8 cellular contexts compared by ENCODE assay signal in the genomic region with DNA sequence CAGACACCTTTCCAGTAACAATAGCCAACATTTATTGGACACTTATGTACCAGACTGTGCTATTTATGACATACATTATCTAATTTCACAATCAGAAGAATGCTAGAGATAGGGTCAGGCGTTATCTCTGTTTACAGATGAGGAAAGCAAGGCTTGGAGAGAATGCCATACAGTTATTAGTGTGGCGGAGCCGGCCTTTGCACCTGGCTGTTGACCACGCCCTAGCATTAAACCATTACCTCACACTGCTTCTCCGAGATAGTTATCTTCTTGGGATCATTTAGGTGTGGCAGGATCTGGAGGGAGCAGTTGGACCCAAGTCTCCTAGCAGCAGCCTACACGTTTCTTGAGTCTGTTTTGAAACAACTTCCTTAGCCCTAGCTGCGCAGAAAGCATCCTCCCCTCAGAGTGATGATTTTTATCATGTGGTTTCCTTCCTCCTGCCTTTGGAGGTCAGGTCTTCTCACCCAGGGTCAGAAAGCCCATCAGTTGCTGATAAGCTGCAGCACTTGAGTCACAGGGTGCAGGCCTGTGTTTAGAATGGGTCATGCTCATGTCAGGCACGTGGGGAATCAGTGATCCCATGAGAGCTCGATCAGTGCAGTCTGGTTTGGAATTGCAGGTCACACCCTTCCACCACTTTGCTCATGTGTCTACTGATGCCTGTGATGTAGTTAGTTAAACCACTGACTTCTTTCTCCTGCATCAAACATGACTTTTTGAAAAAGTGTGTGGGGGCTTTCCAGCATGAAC.
DNase-seq lines count a peak whose midpoint lies in the region; ATAC-seq and TF ChIP-seq lines count a peak whose summit lies in the region.

No MANE protein-coding gene starts in this region.

- H3K27me3 ChIP-seq in ascending aorta (no peaks in the 10 kb centered on the region), mesenchymal stem cell (ENCODE audit: control insufficient read depth in 1 of 2, insufficient read depth in 1 of 2, low read length in 2 of 2) (no peaks in the 10 kb centered on the region), H9 (ENCODE audit: insufficient read depth, low read length) (no peaks in the 10 kb centered on the region)

- TF ChIP-seq CTCF in ascending aorta (IDR thresholded peaks at IDR 0.05), result no peak
- no peak for TF ChIP-seq CTCF in H9 (conservative IDR thresholded peaks at IDR 0.05)

- H3K79me1 ChIP-seq in mesenchymal stem cell (replicated peaks; ENCODE audit: low read length, poor library complexity, severe bottlenecking), result no peaks in the 10 kb centered on the region
- peaks cover 14% of the 10 kb centered on the region for H3K79me1 ChIP-seq in H9 (ENCODE audit: insufficient read depth, low read depth, low read length, poor library complexity, severe bottlenecking)

- H4K20me1 ChIP-seq in H9 (ENCODE audit: control insufficient read depth, insufficient read depth, insufficient read length), result peaks cover 4% of the 10 kb centered on the region

- H3K9me3 Mint-ChIP-seq in H9, result peaks cover 2 to 7% of the 10 kb centered on the region in 2 experiments; a peak in 4 of 5 replicates

- no peak overlapping the region for H3K4me3 Mint-ChIP-seq in H9

- no peak overlapping the region for H3T11ph ChIP-seq in H9 (ENCODE audit: low read length)

- H3K27ac ChIP-seq in ascending aorta (peak overlapping the region; percentile 75 to 84), mesenchymal stem cell (ENCODE audit: low read length, poor library complexity, severe bottlenecking) (peak overlapping the region; percentile 100), H9 (ENCODE audit: insufficient read length, low read depth, low read length) (no peak overlapping the region)

- no peak overlapping the region for H3K4me2 ChIP-seq in mesenchymal stem cell (ENCODE audit: low read length, poor library complexity, severe bottlenecking)
- no peak overlapping the region for H3K4me2 ChIP-seq in H9 (ENCODE audit: insufficient read depth, insufficient read length, low read length)

- intact Hi-C loops in ascending aorta (cut with DNase I), result loop anchor here (5.0 kb wide), 1 partner anchor 38 kb away; no protein-coding TSS in a partner anchor

- DNase-seq in SK-N-DZ (ENCODE audit: low spot score) (peak; percentile 50), ascending aorta (ENCODE audit: low spot score in 2 of 2) (no peak), mesenchymal stem cell (peak; percentile 65), H9 (no peak), superior temporal gyrus (ENCODE audit: extremely low spot score) (no peak), AG08396 (ENCODE audit: low spot score) (no peak)

- 22% methylated on average over 7 of the region's 9 CpGs for WGBS in mesenchymal stem cell
- WGBS in H9 (ENCODE audit: extremely low coverage, insufficient read length, low lambda C conversion rate), result no CpG with 5 or more reads among the region's 9 CpGs

- H2BK15ac ChIP-seq in mesenchymal stem cell (ENCODE audit: low read depth, poor library complexity, severe bottlenecking), result no peak overlapping the region
- H2BK15ac ChIP-seq in H9 (ENCODE audit: low read depth, low read length), result no peak overlapping the region

- H3K56ac ChIP-seq in H9 (ENCODE audit: insufficient read length, low read depth, low read length), result no peak overlapping the region

- H2AFZ ChIP-seq in mesenchymal stem cell (ENCODE audit: low read depth, low read length) (no peak overlapping the region), H9 (ENCODE audit: low read length) (no peak overlapping the region)

- no peak overlapping the region for H3K4me3 ChIP-seq in ascending aorta
- H3K4me3 ChIP-seq in mesenchymal stem cell (ENCODE audit: insufficient read depth in 1 of 2, low read depth in 1 of 2, low read length in 2 of 2), result no peak overlapping the region

- no peak overlapping the region for H3K27ac Mint-ChIP-seq in H9

- H4K91ac ChIP-seq in mesenchymal stem cell (ENCODE audit: low read length), result peak overlapping the region; percentile 9
- H4K91ac ChIP-seq in H9 (ENCODE audit: insufficient read length, low read depth, low read length), result no peak overlapping the region

- H3K36me3 ChIP-seq in ascending aorta (no peaks in the 10 kb centered on the region), mesenchymal stem cell (ENCODE audit: control insufficient read depth in 1 of 2, insufficient read depth in 2 of 2, low read depth in 1 of 2, low read length in 2 of 2) (peaks cover 2 to 8% of the 10 kb centered on the region in 2 experiments)

- H4K5ac ChIP-seq in H9 (ENCODE audit: insufficient read length, low read depth, low read length), result no peak overlapping the region

- no peak overlapping the region for H3K23ac ChIP-seq in mesenchymal stem cell (ENCODE audit: low read length in 2 of 2)
- no peak overlapping the region for H3K23ac ChIP-seq in H9 (ENCODE audit: insufficient read length, low read depth, low read length)

- H3K79me2 ChIP-seq in H9 (ENCODE audit: insufficient read depth, low read length), result peaks cover 56% of the 10 kb centered on the region; the same call in 1 of the 2 replicates

- no peak overlapping the region for H3K4ac ChIP-seq in mesenchymal stem cell (ENCODE audit: low read depth in 1 of 2, low read length in 2 of 2)
- H3K4ac ChIP-seq in H9 (ENCODE audit: low read depth, low read length), result no peak overlapping the region

- H4K8ac ChIP-seq in mesenchymal stem cell (ENCODE audit: low read length) (peak overlapping the region; percentile 29), H9 (replicated peaks; ENCODE audit: insufficient read length, low read depth, low read length) (no peak overlapping the region)

- H3K9me3 ChIP-seq in ascending aorta (no peaks in the 10 kb centered on the region), mesenchymal stem cell (ENCODE audit: control insufficient read depth, low read length) (no peaks in the 10 kb centered on the region), H9 (ENCODE audit: control insufficient read depth, low read depth, low read length) (no peaks in the 10 kb centered on the region)

- H3K23me2 ChIP-seq in H9 (ENCODE audit: insufficient read length, low read depth, low read length, poor library complexity, severe bottlenecking), result no peaks in the 10 kb centered on the region

- H2BK5ac ChIP-seq in mesenchymal stem cell (ENCODE audit: low read depth, low read length, poor library complexity, severe bottlenecking) (no peak overlapping the region), H9 (ENCODE audit: insufficient read length, low read length) (no peak overlapping the region)

- H3K4me1 Mint-ChIP-seq in H9, result peaks cover 89 to 90% of the 10 kb centered on the region in 2 experiments

- H2AK5ac ChIP-seq in mesenchymal stem cell (ENCODE audit: low read length, severe bottlenecking), result peak overlapping the region; percentile 60
- no peak overlapping the region for H2AK5ac ChIP-seq in H9 (ENCODE audit: insufficient read length, low read length)

- H3K36me3 Mint-ChIP-seq in H9 (ENCODE audit: insufficient read depth in 1 of 3, low read depth in 3 of 3), result peaks cover 4 to 26% (median 12%) of the 10 kb centered on the region in 3 experiments; a peak in 6 of 7 replicates

- ATAC-seq in GM18870 (IDR thresholded peaks at IDR 0.05; ENCODE audit: unreplicated experiment) (peak; percentile 33), HG03097 (IDR thresholded peaks at IDR 0.05; ENCODE audit: low FRiP score, unreplicated experiment) (peak; percentile 29)

- H2BK12ac ChIP-seq in mesenchymal stem cell (ENCODE audit: low read length in 2 of 2) (peak overlapping the region in 1 of 2 experiments; percentile 15), H9 (ENCODE audit: insufficient read length, low read depth, low read length) (no peak overlapping the region)

- no peak overlapping the region for H2BK120ac ChIP-seq in mesenchymal stem cell (ENCODE audit: low read depth, low read length)
- no peak overlapping the region for H2BK120ac ChIP-seq in H9 (ENCODE audit: low read depth, low read length, poor library complexity, severe bottlenecking)

- H3K27me3 Mint-ChIP-seq in H9 (ENCODE audit: low read depth), result no peaks in the 10 kb centered on the region

- H3K18ac ChIP-seq in mesenchymal stem cell (ENCODE audit: low read depth in 1 of 2, low read length in 2 of 2) (peak overlapping the region; percentile 48 to 72), H9 (ENCODE audit: insufficient read length, low read depth, low read length) (no peak overlapping the region)

- H2BK20ac ChIP-seq in H9 (ENCODE audit: low read depth, low read length, poor library complexity, severe bottlenecking), result no peak overlapping the region

- H3K9ac ChIP-seq in mesenchymal stem cell (ENCODE audit: low read length) (no peak overlapping the region), H9 (ENCODE audit: extremely low read depth, insufficient read length, low read length) (no peak overlapping the region)

- H3K4me1 ChIP-seq in ascending aorta (peaks cover 15 to 76% of the 10 kb centered on the region in 2 donors), mesenchymal stem cell (ENCODE audit: control insufficient read depth, insufficient read depth, low read depth, low read length) (peaks cover 29% of the 10 kb centered on the region), H9 (ENCODE audit: insufficient read depth, low read length) (peaks cover 28% of the 10 kb centered on the region)

- H3K14ac ChIP-seq in mesenchymal stem cell (ENCODE audit: low read length in 2 of 2) (peak overlapping the region in 1 of 2 experiments; percentile 57), H9 (ENCODE audit: insufficient read depth, low read length) (no peak overlapping the region)

Comparison
In these comparisons a context has a peak if more than half of its experiments do, and no peak if none do; other contexts are left out.
1. DNase-seq: peak in SK-N-DZ (single experiment) and mesenchymal stem cell (single experiment); none in ascending aorta (0 of 2), H9 (single experiment), superior temporal gyrus (single experiment) and AG08396 (single experiment).